In the genomic region with DNA sequence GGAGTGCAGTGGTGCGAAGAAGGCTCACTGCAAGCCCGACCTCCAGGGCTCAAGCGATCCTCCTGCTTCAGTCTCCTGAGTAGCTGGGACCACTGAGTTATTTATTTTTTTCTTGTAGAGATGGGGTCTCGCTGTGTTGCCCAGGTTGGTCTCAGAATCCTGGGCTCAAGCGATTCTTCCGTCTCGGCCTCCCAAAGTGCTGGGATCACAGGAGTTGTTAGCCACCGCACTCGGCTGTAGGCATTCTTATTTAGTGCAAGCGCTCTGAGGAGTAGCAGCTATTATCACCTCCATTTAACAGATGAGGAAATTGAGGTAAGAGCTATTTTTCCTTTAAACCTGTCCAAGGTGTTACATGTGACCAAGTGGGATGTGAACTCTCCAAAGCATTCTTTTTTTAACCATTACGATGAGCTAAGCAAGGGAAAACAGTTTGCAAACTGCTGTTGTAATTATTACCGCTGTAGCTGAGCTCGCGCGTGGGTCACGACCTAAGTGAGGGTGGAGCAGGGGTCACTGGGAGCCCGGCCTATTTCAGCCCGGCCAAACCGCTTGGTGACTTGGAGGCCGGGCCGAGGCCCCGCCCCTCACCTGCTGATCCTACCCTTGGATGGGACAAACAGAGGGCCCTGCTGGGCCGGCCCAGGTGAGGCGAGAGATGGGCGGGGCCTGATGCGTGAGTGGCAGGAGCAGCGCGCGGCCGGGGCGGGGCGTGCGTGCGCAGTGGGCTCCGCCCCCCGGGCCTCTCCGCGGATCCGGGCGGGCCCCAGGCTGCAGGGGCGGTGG, we compare ENCODE assay signal across 1 cellular context.
TF ChIP-seq lines count a peak whose summit lies in the region.

No MANE protein-coding gene starts in this region.

TF ChIP-seq in GM12878, 131 proteins besides CTCF, POLR2A, EP300 and RAD21 (continued from another document):
- TF ChIP-seq, protein P1, sequence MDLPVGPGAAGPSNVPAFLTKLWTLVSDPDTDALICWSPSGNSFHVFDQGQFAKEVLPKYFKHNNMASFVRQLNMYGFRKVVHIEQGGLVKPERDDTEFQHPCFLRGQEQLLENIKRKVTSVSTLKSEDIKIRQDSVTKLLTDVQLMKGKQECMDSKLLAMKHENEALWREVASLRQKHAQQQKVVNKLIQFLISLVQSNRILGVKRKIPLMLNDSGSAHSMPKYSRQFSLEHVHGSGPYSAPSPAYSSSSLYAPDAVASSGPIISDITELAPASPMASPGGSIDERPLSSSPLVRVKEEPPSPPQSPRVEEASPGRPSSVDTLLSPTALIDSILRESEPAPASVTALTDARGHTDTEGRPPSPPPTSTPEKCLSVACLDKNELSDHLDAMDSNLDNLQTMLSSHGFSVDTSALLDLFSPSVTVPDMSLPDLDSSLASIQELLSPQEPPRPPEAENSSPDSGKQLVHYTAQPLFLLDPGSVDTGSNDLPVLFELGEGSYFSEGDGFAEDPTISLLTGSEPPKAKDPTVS (IDR thresholded peaks at IDR 0.05; ENCODE audit: low read depth, low read length), result no peak
- TF ChIP-seq FOXM1 (IDR thresholded peaks at IDR 0.05; ENCODE audit: low read depth, low read length) (no peak), NFIC (IDR thresholded peaks at IDR 0.05; ENCODE audit: low read depth, low read length) (no peak), BACH1 (IDR thresholded peaks at IDR 0.05; ENCODE audit: borderline replicate concordance) (no peak)
